Comparison of ENCODE assay signal across 9 cellular contexts in the genomic region with DNA sequence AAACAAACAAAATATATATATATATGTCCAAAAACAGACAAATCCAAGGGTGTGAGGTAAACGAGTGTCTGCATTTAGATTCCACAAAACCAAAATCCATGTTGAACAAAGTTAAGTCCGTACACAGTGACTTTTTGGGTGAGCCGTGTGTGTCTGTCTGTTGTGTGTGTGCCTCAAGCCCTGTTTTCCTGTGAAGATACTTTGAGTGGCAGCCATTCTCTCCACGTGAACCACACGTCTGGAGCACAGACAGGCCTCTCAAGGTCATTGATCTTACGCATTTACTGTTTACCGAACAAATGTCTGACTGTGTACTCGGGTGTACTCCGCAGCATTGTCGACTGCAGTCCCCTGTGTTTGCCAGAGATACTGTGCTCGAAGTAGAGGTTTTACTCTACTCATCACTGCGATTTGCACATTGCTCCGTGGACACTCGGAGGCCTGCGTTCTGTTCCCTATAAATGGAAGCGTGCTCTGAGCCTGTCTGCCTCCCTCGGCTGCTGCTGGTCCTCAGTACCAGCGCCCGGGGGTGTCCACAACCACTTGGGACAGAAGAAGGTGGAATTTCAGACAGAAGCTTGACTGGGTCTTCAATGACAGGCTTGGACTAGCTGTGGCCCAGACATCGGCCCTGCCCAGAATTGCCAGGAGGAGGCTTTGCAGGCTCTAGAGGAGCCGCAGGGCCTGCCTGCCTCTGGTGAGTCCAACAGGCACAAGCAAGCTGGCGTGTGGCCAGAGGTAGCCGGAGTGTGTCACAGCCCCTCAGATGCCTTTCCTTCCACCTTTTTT. TPM values are rescaled to one million over a fixed set of nuclear protein-coding genes. Genes with fewer than 3 reads are reported as not detected.
A peak's percentile ranks its signal among the peaks of the same experiment; 100 is the strongest.
DNase-seq lines count a peak whose midpoint lies in the region; ATAC-seq and TF ChIP-seq lines count a peak whose summit lies in the region.
"Had no signal": no experiment of that assay in that cellular context is flagged by ENCODE, and none has a peak within 500 bp of the region (broad histone marks: within the 10 kb centered on the region; RNA-seq: fewer than 3 reads in every experiment).

No MANE protein-coding gene starts in this region.

- H3K56ac ChIP-seq in IMR-90 (ENCODE audit: extremely low read depth, insufficient read depth, low read length): no peak overlapping the region

- peaks cover 27% of the 10 kb centered on the region for H3K4me1 ChIP-seq in IMR-90 (ENCODE audit: control insufficient read depth, insufficient read depth, low read length)
- H3K4me1 ChIP-seq in lung (ENCODE audit: control insufficient read depth in 2 of 2, insufficient read depth in 2 of 2, low read length in 2 of 2): peaks cover 3 to 14% of the 10 kb centered on the region in 2 donors
- peaks cover 30 to 49% of the 10 kb centered on the region in 2 donors for H3K4me1 ChIP-seq in thoracic aorta (ENCODE audit: control insufficient read depth in 1 of 2, low read depth in 2 of 2)

- no TSS peak for BruUV-seq in IMR-90 (replicated peaks; lab: Mats Ljungman, UMichigan)

- peaks cover 61% of the 10 kb centered on the region for H3K36me3 Mint-ChIP-seq in dendritic cell treated with granulocyte-macrophage colony-stimulating factor and Interleukin-4, amounts not matched to agents 40 ng/mL and 50 ng/mL, for 4 days (ENCODE audit: low read depth)
- H3K36me3 Mint-ChIP-seq in CD4-positive, alpha-beta T cell (ENCODE audit: low read depth): peaks cover 40% of the 10 kb centered on the region

- no peaks in the 10 kb centered on the region for H3K27me3 Mint-ChIP-seq in dendritic cell treated with granulocyte-macrophage colony-stimulating factor and Interleukin-4, amounts not matched to agents 40 ng/mL and 50 ng/mL, for 4 days
- no peaks in the 10 kb centered on the region for H3K27me3 Mint-ChIP-seq in CD4-positive, alpha-beta T cell

- peak overlapping the region; percentile 68 for H3K14ac ChIP-seq in IMR-90 (replicated peaks; ENCODE audit: low read depth, low read length)

- peak overlapping the region; percentile 9 for H2AFZ ChIP-seq in IMR-90 (replicated peaks; ENCODE audit: low read length, poor library complexity)

- TF ChIP-seq POLR2A in IMR-90 (IDR thresholded peaks at IDR 0.05; ENCODE audit: low read depth, low read length): no peak; the same call in 1 of the 2 replicates

- H3K79me1 ChIP-seq in IMR-90 (ENCODE audit: low read depth in 1 of 2, low read length in 2 of 2): peaks cover under 1 to 28% of the 10 kb centered on the region in 2 experiments

- no peak for TF ChIP-seq RAD21 in IMR-90 (IDR thresholded peaks at IDR 0.05; ENCODE audit: low read length)

- H3K4me2 ChIP-seq in IMR-90 (ENCODE audit: low read depth, low read length): no peak overlapping the region; the same call in 1 of the 2 replicates

- H4K20me1 ChIP-seq in IMR-90 (ENCODE audit: insufficient read depth, low read length): no peaks in the 10 kb centered on the region; the same call in 1 of the 2 replicates

- in situ Hi-C loops in IMR-90 (cut with MboI; ENCODE audit: low sequenced_read_pairs): no loop called here

- H3K18ac ChIP-seq in IMR-90 (ENCODE audit: low read depth, low read length): peak overlapping the region; percentile 38; the same call in 1 of the 2 replicates

- H4K91ac ChIP-seq in IMR-90 (ENCODE audit: insufficient read depth, low read depth, low read length): peak overlapping the region; percentile 31

- H3K9ac ChIP-seq in IMR-90 (ENCODE audit: low read depth, low read length): 0 out of 2 replicates have a peak overlapping the region, but pooled peaks have one; percentile 11

- CTCF ChIA-PET in IMR-90 (lab: Yijun Ruan, JAX): no interaction called here
- CTCF ChIA-PET in CD4-positive, alpha-beta T cell (lab: Charles Lee): no interaction called here

- H2AK9ac ChIP-seq in IMR-90 (replicated peaks; ENCODE audit: low read depth, low read length, poor library complexity): peak overlapping the region; percentile 6

- WGBS in IMR-90 (ENCODE audit: extremely low coverage in 2 of 2, insufficient read length in 1 of 2), 2 experiments: 70% methylated on average over 11 of the region's 23 CpGs; no CpG with 5 or more reads in 1 of the 2 experiments
- 70 to 78% methylated on average over 23 of the region's 23 CpGs for WGBS in lung, 2 donors

- TF ChIP-seq CTCF in IMR-90 (conservative IDR thresholded peaks at IDR 0.05; ENCODE audit: low read depth, low read length) (0 out of 2 replicates have a peak, but pooled peaks have one; percentile 2), lung (IDR thresholded peaks at IDR 0.05; ENCODE audit: control extremely low read depth, extremely low read depth) (no peak), thoracic aorta (IDR thresholded peaks at IDR 0.05) (peak; percentile 15)
- TF ChIP-seq CTCF in CD4-positive, alpha-beta T cell (IDR thresholded peaks at IDR 0.05): no peak

- DNase-seq in IMR-90 (peak; percentile 68), lung (ENCODE audit: low spot score) (peak; percentile 51), thoracic aorta (ENCODE audit: low spot score) (peak; percentile 84), NCI-H345 treated with DMSO at 0.1 percent for 48 hours (lab: John Stamatoyannopoulos, UW; ENCODE audit: unreplicated experiment) (no peak)
- no peak for DNase-seq in CD4-positive, alpha-beta T cell
- no peak for DNase-seq in stimulated activated CD4-positive, alpha-beta T cell treated with anti-CD3 and anti-CD28 coated beads, Interleukin-12 subunit alpha, Interleukin-12 subunit beta, amount 100 ng/mL, for 4 hours

- H3K9me3 Mint-ChIP-seq in dendritic cell treated with granulocyte-macrophage colony-stimulating factor and Interleukin-4, amounts not matched to agents 40 ng/mL and 50 ng/mL, for 4 days: no peaks in the 10 kb centered on the region
- no peaks in the 10 kb centered on the region for H3K9me3 Mint-ChIP-seq in CD4-positive, alpha-beta T cell

- peak overlapping the region; percentile 92 for H2AK5ac ChIP-seq in IMR-90 (ENCODE audit: low read depth, low read length)

- H3K27ac ChIP-seq in IMR-90 (ENCODE audit: insufficient read depth, low read length): peak overlapping the region; percentile 71
- H3K27ac ChIP-seq in lung (ENCODE audit: low read depth in 1 of 2, low read length in 1 of 2): peak overlapping the region; percentile 73 to 98
- H3K27ac ChIP-seq in thoracic aorta: peak overlapping the region; percentile 96 to 99
- H3K27ac ChIP-seq in CD4-positive, alpha-beta T cell (ENCODE audit: low read depth, low read length): no peak overlapping the region

- H2BK120ac ChIP-seq in IMR-90 (ENCODE audit: low read depth, low read length): peak overlapping the region; percentile 69; the same call in 1 of the 2 replicates

- H4K5ac ChIP-seq in IMR-90 (ENCODE audit: low read depth, low read length): peak overlapping the region; percentile 38; the same call in 1 of the 2 replicates

- intact Hi-C loops in IMR-90 (cut with micrococcal nuclease): loop anchor here (2.0 kb wide), 1 partner anchor 62 kb away; no protein-coding TSS in a partner anchor
- intact Hi-C loops in dendritic cell treated with granulocyte-macrophage colony-stimulating factor and Interleukin-4, amounts not matched to agents 40 ng/mL and 50 ng/mL, for 4 days (cut with micrococcal nuclease): loop anchor here (5.0 kb wide), 2 partner anchors 43 to 73 kb away; a partner anchor contains a TSS
- intact Hi-C loops in CD4-positive, alpha-beta T cell (cut with DNase I, micrococcal nuclease): no loop called here

- peak overlapping the region; percentile 81 for H3K4ac ChIP-seq in IMR-90 (ENCODE audit: low read depth, low read length)

- H2BK5ac ChIP-seq in IMR-90 (ENCODE audit: low read depth, low read length, poor library complexity, severe bottlenecking): peak overlapping the region; percentile 88

- POLR2A ChIA-PET in IMR-90 (lab: Charles Lee; ENCODE audit: unreplicated experiment): no interaction called here
- POLR2A ChIA-PET in CD4-positive, alpha-beta T cell (lab: Charles Lee): no interaction called here

- ATAC-seq in IMR-90 (ENCODE audit: low read depth): peak; percentile 34; the same call in 1 of the 2 replicates
- ATAC-seq in lung (ENCODE audit: insufficient read depth, low FRiP score): peak; percentile 48
- ATAC-seq in thoracic aorta (ENCODE audit: insufficient number of reproducible peaks, low FRiP score, low read depth): peak; percentile 48
- no peak for ATAC-seq in CD4-positive, alpha-beta T cell (ENCODE audit: poor library complexity)
- ATAC-seq in HG03097 (IDR thresholded peaks at IDR 0.05; ENCODE audit: low FRiP score, unreplicated experiment): no peak

- dilution Hi-C loops in IMR-90 (cut with HindIII; ENCODE audit: low sequenced_read_pairs, unreplicated experiment): no loop called here

- H3K36me3 ChIP-seq in IMR-90 (ENCODE audit: control insufficient read depth, insufficient read depth, low read length) (peaks cover 37% of the 10 kb centered on the region), lung (ENCODE audit: control insufficient read depth in 2 of 2, insufficient read depth in 2 of 2, low read length in 2 of 2) (peaks cover 10 to 28% of the 10 kb centered on the region in 2 donors), thoracic aorta (peaks cover 33% of the 10 kb centered on the region)

- H3K4me3 Mint-ChIP-seq in dendritic cell treated with granulocyte-macrophage colony-stimulating factor and Interleukin-4, amounts not matched to agents 40 ng/mL and 50 ng/mL, for 4 days: no peak overlapping the region
- H3K4me3 Mint-ChIP-seq in CD4-positive, alpha-beta T cell: no peak overlapping the region

- H3K27me3 ChIP-seq in IMR-90 (ENCODE audit: control insufficient read depth, insufficient read depth, low read length) (no peaks in the 10 kb centered on the region), lung (ENCODE audit: control insufficient read depth, insufficient read depth) (no peaks in the 10 kb centered on the region), thoracic aorta (replicated peaks; ENCODE audit: insufficient read depth) (no peaks in the 10 kb centered on the region)
- H3K27me3 ChIP-seq in CD4-positive, alpha-beta T cell (ENCODE audit: control insufficient read depth, insufficient read depth, low read length): no peaks in the 10 kb centered on the region

- H3K9me3 ChIP-seq in IMR-90 (ENCODE audit: control insufficient read depth, insufficient read depth, low read length) (no peaks in the 10 kb centered on the region), lung (ENCODE audit: control insufficient read depth in 2 of 2, insufficient read depth in 1 of 2, low read length in 1 of 2) (no peaks in the 10 kb centered on the region), thoracic aorta (no peaks in the 10 kb centered on the region)
- H3K9me3 ChIP-seq in CD4-positive, alpha-beta T cell (ENCODE audit: control insufficient read depth, low read length): no peaks in the 10 kb centered on the region

- peak overlapping the region; percentile 76; the same call in 1 of the 2 replicates for H2BK20ac ChIP-seq in IMR-90 (ENCODE audit: low read depth, low read length)

- H3K23ac ChIP-seq in IMR-90 (ENCODE audit: low read depth, low read length): peak overlapping the region; percentile 90; the same call in 1 of the 2 replicates

- no peak overlapping the region for H3K4me3 ChIP-seq in IMR-90 (ENCODE audit: insufficient read depth, low read depth, low read length)
- H3K4me3 ChIP-seq in lung: no peak overlapping the region
- H3K4me3 ChIP-seq in thoracic aorta: peak overlapping the region; percentile 44

- peak overlapping the region; percentile 95 for H3K27ac Mint-ChIP-seq in dendritic cell treated with granulocyte-macrophage colony-stimulating factor and Interleukin-4, amounts not matched to agents 40 ng/mL and 50 ng/mL, for 4 days
- H3K27ac Mint-ChIP-seq in CD4-positive, alpha-beta T cell: no peak overlapping the region

- H3K4me1 Mint-ChIP-seq in dendritic cell treated with granulocyte-macrophage colony-stimulating factor and Interleukin-4, amounts not matched to agents 40 ng/mL and 50 ng/mL, for 4 days (ENCODE audit: low read depth): peaks cover 92% of the 10 kb centered on the region
- peaks cover 9% of the 10 kb centered on the region for H3K4me1 Mint-ChIP-seq in CD4-positive, alpha-beta T cell (ENCODE audit: low read depth)

- H4K8ac ChIP-seq in IMR-90 (ENCODE audit: low read depth in 2 of 2, low read length in 2 of 2): peak overlapping the region; percentile 32 to 84

- H2BK15ac ChIP-seq in IMR-90 (ENCODE audit: low read depth, low read length): peak overlapping the region; percentile 69; the same call in 2 of the 3 replicates

- peaks cover 29% of the 10 kb centered on the region for H3K9me1 ChIP-seq in IMR-90 (ENCODE audit: insufficient read depth, low read length)

RNA-seq across cellular contexts. Expression of a gene that starts 22.1 kb away (rescaled TPM):
- total RNA-seq in IMR-90 (2012; rRNA removed) (not detected in 2 replicates), lung (1 to 10 TPM; 2.1 to 3.7 TPM), thoracic aorta (1 to 10 TPM in 1 of 2 donors, under 1 TPM in 1; 0.41 to 1.3 TPM)
- polyA plus RNA-seq in IMR-90 (2012; rRNA removed) (not detected in 2 replicates), lung (1 to 10 TPM in 1 of 2 donors, under 1 TPM in 1; 0.39 to 1.2 TPM)
- not detected in 2 replicates for polyA plus RNA-seq in IMR-90 (2012; cell fraction: cytosol; rRNA removed)
- not detected in 2 replicates for polyA plus RNA-seq in IMR-90 (2012; cell fraction: nucleus; rRNA removed; ENCODE audit: low replicate concordance)
- total RNA-seq in CD4-positive, alpha-beta T cell: not detected
- total RNA-seq: T-helper 2 cell treated with Interferon-gamma antibody and Interleukin-4, amounts not matched to agents 100 ng/mL and 5 ng/mL, for 36 hours had no signal

RNA-seq across cellular contexts. Expression of a gene that starts 39.0 kb away (rescaled TPM):
- 8.8 and 20.3 TPM in 2 replicates for total RNA-seq in IMR-90 (2012; rRNA removed)
- polyA plus RNA-seq in IMR-90 (2012; rRNA removed): 17.4 and 19.4 TPM in 2 replicates
- polyA plus RNA-seq in IMR-90 (2012; cell fraction: cytosol; rRNA removed): 4.0 and 6.7 TPM in 2 replicates
- 2.3 and 8.4 TPM in 2 replicates for polyA plus RNA-seq in IMR-90 (2012; cell fraction: nucleus; rRNA removed; ENCODE audit: low replicate concordance)
- total RNA-seq in lung: 10 to 100 TPM; 17.6 to 37.1 TPM
- 10 to 100 TPM; 20.0 to 31.2 TPM for polyA plus RNA-seq in lung
- total RNA-seq in thoracic aorta: 10 to 100 TPM; 35.2 to 38.7 TPM
- total RNA-seq in CD4-positive, alpha-beta T cell: 10 to 100 TPM; 10.6 to 11.6 TPM

RNA-seq across cellular contexts. Expression of a gene that starts 54.2 kb away (rescaled TPM):
- total RNA-seq in IMR-90 (2012; rRNA removed): 3.6 and 7.5 TPM in 2 replicates
- polyA plus RNA-seq in IMR-90 (2012; rRNA removed): 2.1 and 2.7 TPM in 2 replicates
- polyA plus RNA-seq in IMR-90 (2012; cell fraction: cytosol; rRNA removed): 1.5 and 1.6 TPM in 2 replicates
- 0.78 and 4.2 TPM in 2 replicates for polyA plus RNA-seq in IMR-90 (2012; cell fraction: nucleus; rRNA removed; ENCODE audit: low replicate concordance)
- total RNA-seq in lung: 1 to 10 TPM in 1 of 2 donors, under 1 TPM in 1; 0.86 to 5.8 TPM
- 1 to 10 TPM; 1.9 to 3.8 TPM for polyA plus RNA-seq in lung
- total RNA-seq in thoracic aorta: 1 to 10 TPM; 5.6 to 6.2 TPM
- under 1 TPM; 0.67 to 0.77 TPM for total RNA-seq in CD4-positive, alpha-beta T cell

Comparison
In these comparisons a context has a peak if more than half of its experiments do, and no peak if none do; other contexts are left out.
1. ATAC-seq: peak in IMR-90 (single experiment), lung (single experiment) and thoracic aorta (single experiment); none in CD4-positive, alpha-beta T cell (single experiment) and HG03097 (single experiment).
2. DNase-seq: peak in IMR-90 (single experiment), lung (single experiment) and thoracic aorta (single experiment); none in NCI-H345 treated with DMSO at 0.1 percent for 48 hours (single experiment), CD4-positive, alpha-beta T cell (0 of 10) and stimulated activated CD4-positive, alpha-beta T cell treated with anti-CD3 and anti-CD28 coated beads, Interleukin-12 subunit alpha, Interleukin-12 subunit beta, amount 100 ng/mL, for 4 hours (single experiment).
3. CTCF ChIP-seq: peak in IMR-90 (single experiment) and thoracic aorta (single experiment); none in lung (single experiment) and CD4-positive, alpha-beta T cell (single experiment).
4. intact Hi-C loops: an anchor here in IMR-90 (2.0 kb wide) and dendritic cell treated with granulocyte-macrophage colony-stimulating factor and Interleukin-4, amounts not matched to agents 40 ng/mL and 50 ng/mL, for 4 days (5.0 kb wide); none called in CD4-positive, alpha-beta T cell.